Comparison of ENCODE assay signal across 2 cellular contexts in the genomic region with DNA sequence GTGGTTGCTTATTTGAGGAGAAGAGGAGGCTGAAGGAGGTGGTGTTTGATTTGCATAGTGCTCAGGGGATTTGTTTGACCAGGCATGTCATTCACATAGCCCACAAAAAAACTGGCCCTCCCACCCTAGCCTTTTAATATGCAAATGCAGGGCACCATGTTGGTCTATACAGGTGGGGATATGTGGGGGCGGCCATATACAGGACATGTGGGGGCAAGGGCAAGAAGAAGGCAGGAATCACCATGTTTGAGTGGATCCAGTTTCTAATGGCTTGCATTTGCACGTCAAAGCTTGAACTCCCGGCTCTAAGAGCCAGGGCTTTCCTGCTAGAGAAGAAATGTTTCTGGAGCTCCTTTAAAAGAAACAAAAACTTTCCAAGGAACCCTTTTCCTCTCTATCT.
TF ChIP-seq lines count a peak whose summit lies in the region.

No MANE protein-coding gene starts in this region.

TF ChIP-seq in GM23338, 12 proteins besides CTCF, POLR2A, EP300 and RAD21:
- TF ChIP-seq NANOG (IDR thresholded peaks at IDR 0.05; ENCODE audit: borderline replicate concordance), result peak; percentile 37; the same call in 1 of the 2 replicates
- TF ChIP-seq STAT1 (IDR thresholded peaks at IDR 0.05; ENCODE audit: unreplicated experiment), result no peak
- TF ChIP-seq, protein P1, sequence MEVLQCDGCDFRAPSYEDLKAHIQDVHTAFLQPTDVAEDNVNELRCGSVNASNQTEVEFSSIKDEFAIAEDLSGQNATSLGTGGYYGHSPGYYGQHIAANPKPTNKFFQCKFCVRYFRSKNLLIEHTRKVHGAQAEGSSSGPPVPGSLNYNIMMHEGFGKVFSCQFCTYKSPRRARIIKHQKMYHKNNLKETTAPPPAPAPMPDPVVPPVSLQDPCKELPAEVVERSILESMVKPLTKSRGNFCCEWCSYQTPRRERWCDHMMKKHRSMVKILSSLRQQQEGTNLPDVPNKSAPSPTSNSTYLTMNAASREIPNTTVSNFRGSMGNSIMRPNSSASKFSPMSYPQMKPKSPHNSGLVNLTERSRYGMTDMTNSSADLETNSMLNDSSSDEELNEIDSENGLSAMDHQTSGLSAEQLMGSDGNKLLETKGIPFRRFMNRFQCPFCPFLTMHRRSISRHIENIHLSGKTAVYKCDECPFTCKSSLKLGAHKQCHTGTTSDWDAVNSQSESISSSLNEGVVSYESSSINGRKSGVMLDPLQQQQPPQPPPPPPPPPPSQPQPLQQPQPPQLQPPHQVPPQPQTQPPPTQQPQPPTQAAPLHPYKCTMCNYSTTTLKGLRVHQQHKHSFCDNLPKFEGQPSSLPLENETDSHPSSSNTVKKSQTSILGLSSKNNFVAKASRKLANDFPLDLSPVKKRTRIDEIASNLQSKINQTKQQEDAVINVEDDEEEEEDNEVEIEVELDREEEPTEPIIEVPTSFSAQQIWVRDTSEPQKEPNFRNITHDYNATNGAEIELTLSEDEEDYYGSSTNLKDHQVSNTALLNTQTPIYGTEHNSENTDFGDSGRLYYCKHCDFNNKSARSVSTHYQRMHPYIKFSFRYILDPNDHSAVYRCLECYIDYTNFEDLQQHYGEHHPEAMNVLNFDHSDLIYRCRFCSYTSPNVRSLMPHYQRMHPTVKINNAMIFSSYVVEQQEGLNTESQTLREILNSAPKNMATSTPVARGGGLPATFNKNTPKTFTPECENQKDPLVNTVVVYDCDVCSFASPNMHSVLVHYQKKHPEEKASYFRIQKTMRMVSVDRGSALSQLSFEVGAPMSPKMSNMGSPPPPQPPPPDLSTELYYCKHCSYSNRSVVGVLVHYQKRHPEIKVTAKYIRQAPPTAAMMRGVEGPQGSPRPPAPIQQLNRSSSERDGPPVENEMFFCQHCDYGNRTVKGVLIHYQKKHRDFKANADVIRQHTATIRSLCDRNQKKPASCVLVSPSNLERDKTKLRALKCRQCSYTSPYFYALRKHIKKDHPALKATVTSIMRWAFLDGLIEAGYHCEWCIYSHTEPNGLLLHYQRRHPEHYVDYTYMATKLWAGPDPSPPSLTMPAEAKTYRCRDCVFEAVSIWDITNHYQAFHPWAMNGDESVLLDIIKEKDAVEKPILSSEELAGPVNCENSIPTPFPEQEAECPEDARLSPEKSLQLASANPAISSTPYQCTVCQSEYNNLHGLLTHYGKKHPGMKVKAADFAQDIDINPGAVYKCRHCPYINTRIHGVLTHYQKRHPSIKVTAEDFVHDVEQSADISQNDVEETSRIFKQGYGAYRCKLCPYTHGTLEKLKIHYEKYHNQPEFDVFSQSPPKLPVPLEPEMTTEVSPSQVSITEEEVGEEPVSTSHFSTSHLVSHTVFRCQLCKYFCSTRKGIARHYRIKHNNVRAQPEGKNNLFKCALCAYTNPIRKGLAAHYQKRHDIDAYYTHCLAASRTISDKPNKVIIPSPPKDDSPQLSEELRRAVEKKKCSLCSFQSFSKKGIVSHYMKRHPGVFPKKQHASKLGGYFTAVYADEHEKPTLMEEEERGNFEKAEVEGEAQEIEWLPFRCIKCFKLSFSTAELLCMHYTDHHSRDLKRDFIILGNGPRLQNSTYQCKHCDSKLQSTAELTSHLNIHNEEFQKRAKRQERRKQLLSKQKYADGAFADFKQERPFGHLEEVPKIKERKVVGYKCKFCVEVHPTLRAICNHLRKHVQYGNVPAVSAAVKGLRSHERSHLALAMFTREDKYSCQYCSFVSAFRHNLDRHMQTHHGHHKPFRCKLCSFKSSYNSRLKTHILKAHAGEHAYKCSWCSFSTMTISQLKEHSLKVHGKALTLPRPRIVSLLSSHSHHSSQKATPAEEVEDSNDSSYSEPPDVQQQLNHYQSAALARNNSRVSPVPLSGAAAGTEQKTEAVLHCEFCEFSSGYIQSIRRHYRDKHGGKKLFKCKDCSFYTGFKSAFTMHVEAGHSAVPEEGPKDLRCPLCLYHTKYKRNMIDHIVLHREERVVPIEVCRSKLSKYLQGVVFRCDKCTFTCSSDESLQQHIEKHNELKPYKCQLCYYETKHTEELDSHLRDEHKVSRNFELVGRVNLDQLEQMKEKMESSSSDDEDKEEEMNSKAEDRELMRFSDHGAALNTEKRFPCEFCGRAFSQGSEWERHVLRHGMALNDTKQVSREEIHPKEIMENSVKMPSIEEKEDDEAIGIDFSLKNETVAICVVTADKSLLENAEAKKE (CRISPR knock-in tag; IDR thresholded peaks at IDR 0.05), result peak; percentile 94
- TF ChIP-seq CREB1 (CRISPR knock-in tag; IDR thresholded peaks at IDR 0.05; ENCODE audit: low read depth), result no peak; the same call in 1 of the 2 replicates
- TF ChIP-seq ZNF114 (CRISPR knock-in tag; IDR thresholded peaks at IDR 0.05), result peak; percentile 91

TF ChIP-seq in WTC11, 78 proteins besides CTCF, POLR2A, EP300 and RAD21:
- no peak for TF ChIP-seq RORB (CRISPR knock-in tag; IDR thresholded peaks at IDR 0.05)
- peak; percentile 81; the same call in 1 of the 2 replicates for TF ChIP-seq ZNF396 (CRISPR knock-in tag; IDR thresholded peaks at IDR 0.05; ENCODE audit: borderline replicate concordance)
- TF ChIP-seq PRRX2 (CRISPR knock-in tag; IDR thresholded peaks at IDR 0.05), result peak; percentile 89
- no peak for TF ChIP-seq CREM (CRISPR knock-in tag; IDR thresholded peaks at IDR 0.05)
